23 cellular contexts compared by ENCODE assay signal in genomic region chr20:53602661-53603060, GRCh38. TPM values are rescaled to one million over a fixed set of nuclear protein-coding genes. Genes with fewer than 3 reads are reported as not detected.
DNase-seq lines count a peak whose midpoint lies in the region; ATAC-seq, FAIRE-seq and TF ChIP-seq lines count a peak whose summit lies in the region.
"Had no signal": no experiment of that assay in that cellular context is flagged by ENCODE, and none has a peak within 500 bp of the region (broad histone marks: within the 10 kb centered on the region; RNA-seq: fewer than 3 reads in every experiment).

No MANE protein-coding gene starts in this region.

- dilution Hi-C loops in endothelial cell of umbilical vein (cut with MboI; ENCODE audit: extremely low pct_ligation_motif_present, low sequenced_read_pairs), result no loop called here

- DNase-seq in activated naive CD8-positive, alpha-beta T cell treated with anti-CD3 and anti-CD28 coated beads for 36 hours, result no peak
- DNase-seq in T-cell, result no peak
- no peak for DNase-seq in endothelial cell of umbilical vein (ENCODE audit: low read depth, low spot score)
- no peak for DNase-seq in nephron progenitor cell
- DNase-seq in HEK293T (ENCODE audit: extremely low spot score), result no peak
- no peak for DNase-seq in effector memory CD4-positive, alpha-beta T cell
- DNase-seq: 8988T; CD8-positive, alpha-beta memory T cell; COR-L47; DMS 273 treated with DMSO at 0.1 percent for 48 hours; DMS53; EL; HCEC 1CT; HFFc6; IMR-90 had no signal

- H3K27me3 Mint-ChIP-seq in activated naive CD8-positive, alpha-beta T cell, result no peaks in the 10 kb centered on the region
- H3K27me3 Mint-ChIP-seq in activated naive CD8-positive, alpha-beta T cell treated with anti-CD3 and anti-CD28 coated beads for 36 hours, result no peaks in the 10 kb centered on the region
- H3K27me3 Mint-ChIP-seq in T-cell (no peaks in the 10 kb centered on the region), nephron progenitor cell (ENCODE audit: low read depth, poor library complexity) (peaks cover 3% of the 10 kb centered on the region)
- H3K27me3 Mint-ChIP-seq: CD8-positive, alpha-beta memory T cell had no signal

- H3K36me3 ChIP-seq in endothelial cell of umbilical vein (ENCODE audit: control insufficient read depth in 2 of 2, extremely low read depth in 1 of 2, insufficient read depth in 2 of 2, low read length in 2 of 2), result no peaks in the 10 kb centered on the region
- H3K36me3 ChIP-seq in effector memory CD4-positive, alpha-beta T cell (ENCODE audit: control insufficient read depth, insufficient read depth, low read length), result no peaks in the 10 kb centered on the region
- H3K36me3 ChIP-seq: BLaER1 had no signal

- FAIRE-seq in endothelial cell of umbilical vein (lab: Jason Lieb, UNC), result peak; percentile 15
- FAIRE-seq: GM12891, H54, HTR-8/SVneo had no signal

- no TSS peak for BruUV-seq in endothelial cell of umbilical vein (replicated peaks; lab: Mats Ljungman, UMichigan)

- H3K4me1 Mint-ChIP-seq in activated naive CD8-positive, alpha-beta T cell (ENCODE audit: low read depth), result peaks cover 47% of the 10 kb centered on the region
- H3K4me1 Mint-ChIP-seq in activated naive CD8-positive, alpha-beta T cell treated with anti-CD3 and anti-CD28 coated beads for 36 hours, result peaks cover 28% of the 10 kb centered on the region
- H3K4me1 Mint-ChIP-seq in T-cell (peaks cover 52 to 62% (median 54%) of the 10 kb centered on the region in 3 donors), nephron progenitor cell (peaks cover 37% of the 10 kb centered on the region)

- H3K4me1 ChIP-seq in endothelial cell of umbilical vein (ENCODE audit: control insufficient read depth, extremely low read depth, insufficient read depth, low read length), result peaks cover 10% of the 10 kb centered on the region
- H3K4me1 ChIP-seq in effector memory CD4-positive, alpha-beta T cell (ENCODE audit: control insufficient read depth, insufficient read depth, low read length, poor library complexity, severe bottlenecking), result peaks cover 12% of the 10 kb centered on the region

- TF ChIP-seq CTCF in endothelial cell of umbilical vein (IDR thresholded peaks at IDR 0.05; ENCODE audit: extremely low read depth in 1 of 2, insufficient read depth in 1 of 2, low read depth in 1 of 2, low read length in 2 of 2) (no peak), nephron progenitor cell (IDR thresholded peaks at IDR 0.05) (no peak)

- H3K27ac ChIP-seq in endothelial cell of umbilical vein (ENCODE audit: insufficient read depth, low read depth, low read length), result no peak overlapping the region
- no peak overlapping the region for H3K27ac ChIP-seq in effector memory CD4-positive, alpha-beta T cell (ENCODE audit: insufficient read depth, low read length, poor library complexity, severe bottlenecking)
- H3K27ac ChIP-seq: BLaER1 had no signal

- no peak overlapping the region for H3K4me3 Mint-ChIP-seq in activated naive CD8-positive, alpha-beta T cell
- H3K4me3 Mint-ChIP-seq in activated naive CD8-positive, alpha-beta T cell treated with anti-CD3 and anti-CD28 coated beads for 36 hours, result no peak overlapping the region
- H3K4me3 Mint-ChIP-seq in T-cell (no peak overlapping the region), nephron progenitor cell (no peak overlapping the region)
- H3K4me3 Mint-ChIP-seq: CD14-positive monocyte, GM23338, HFFc6 had no signal

- no peak overlapping the region for H2AFZ ChIP-seq in endothelial cell of umbilical vein (ENCODE audit: low read depth, low read length)
- H2AFZ ChIP-seq: GM23338 had no signal

- H3K4me2 ChIP-seq in endothelial cell of umbilical vein (ENCODE audit: insufficient read depth, low read length), result no peak overlapping the region
- H3K4me2 ChIP-seq: BLaER1, GM23338 had no signal

- H3K9me1 ChIP-seq in endothelial cell of umbilical vein (replicated peaks; ENCODE audit: control insufficient read depth, extremely low read depth, insufficient read depth, low read length), result no peaks in the 10 kb centered on the region

- H3K9me3 ChIP-seq in endothelial cell of umbilical vein (replicated peaks; ENCODE audit: control insufficient read depth, insufficient read depth, low read length), result no peaks in the 10 kb centered on the region
- no peaks in the 10 kb centered on the region for H3K9me3 ChIP-seq in effector memory CD4-positive, alpha-beta T cell (ENCODE audit: control insufficient read depth, low read length)
- H3K9me3 ChIP-seq: BLaER1 had no signal

- no peaks in the 10 kb centered on the region for H3K79me2 ChIP-seq in endothelial cell of umbilical vein (ENCODE audit: control insufficient read depth, insufficient read depth, low read length)

- no peak overlapping the region for H3K9ac ChIP-seq in endothelial cell of umbilical vein (replicated peaks; ENCODE audit: extremely low read depth, insufficient read depth, low read length)
- H3K9ac ChIP-seq: BLaER1 had no signal

- H3K36me3 Mint-ChIP-seq in activated naive CD8-positive, alpha-beta T cell, result peaks cover 13% of the 10 kb centered on the region
- peaks cover 29% of the 10 kb centered on the region for H3K36me3 Mint-ChIP-seq in activated naive CD8-positive, alpha-beta T cell treated with anti-CD3 and anti-CD28 coated beads for 36 hours
- H3K36me3 Mint-ChIP-seq in T-cell (peaks cover 27% of the 10 kb centered on the region), nephron progenitor cell (ENCODE audit: low read depth) (no peaks in the 10 kb centered on the region)
- H3K36me3 Mint-ChIP-seq: CD14-positive monocyte had no signal

- H4K20me1 ChIP-seq in endothelial cell of umbilical vein (replicated peaks; ENCODE audit: control insufficient read depth, extremely low read depth, insufficient read depth, low read length), result no peaks in the 10 kb centered on the region
- H4K20me1 ChIP-seq: BLaER1 had no signal

- H3K27me3 ChIP-seq in endothelial cell of umbilical vein (ENCODE audit: control insufficient read depth in 2 of 2, insufficient read depth in 2 of 2, low read length in 2 of 2), result no peaks in the 10 kb centered on the region
- no peaks in the 10 kb centered on the region for H3K27me3 ChIP-seq in effector memory CD4-positive, alpha-beta T cell (replicated peaks; ENCODE audit: control insufficient read depth, insufficient read depth, low read length, poor library complexity, severe bottlenecking)
- H3K27me3 ChIP-seq: BLaER1 had no signal

- H3K4me3 ChIP-seq in endothelial cell of umbilical vein (replicated peaks in 1 of 3; ENCODE audit: insufficient read depth in 1 of 3, low read depth in 1 of 3, low read length in 3 of 3), result no peak overlapping the region
- H3K4me3 ChIP-seq in effector memory CD4-positive, alpha-beta T cell (ENCODE audit: insufficient read depth, low read depth, low read length, poor library complexity, severe bottlenecking), result no peak overlapping the region
- H3K4me3 ChIP-seq: BLaER1, GM23338 had no signal

- intact Hi-C loops in endothelial cell of umbilical vein (cut with micrococcal nuclease), result no loop called here

- POLR2A ChIA-PET in T-cell (lab: Charles Lee) (interaction anchor here in 1 of 2 donors (0.6 kb wide), 1 partner anchor 23 kb away, joined by 3 read pairs; no protein-coding TSS in a partner anchor), endothelial cell of umbilical vein (lab: Charles Lee) (no interaction called here), HEK293T (lab: Yijun Ruan, JAX) (no interaction called here)

- no peak for ATAC-seq in T-cell (replicated peaks in 1 of 4)
- ATAC-seq in HG03354 (IDR thresholded peaks at IDR 0.05; ENCODE audit: poor library complexity, severe bottlenecking, unreplicated experiment), result no peak
- ATAC-seq: GM23338 had no signal

- peak overlapping the region; percentile 30 for H3K27ac Mint-ChIP-seq in activated naive CD8-positive, alpha-beta T cell
- no peak overlapping the region for H3K27ac Mint-ChIP-seq in activated naive CD8-positive, alpha-beta T cell treated with anti-CD3 and anti-CD28 coated beads for 36 hours
- H3K27ac Mint-ChIP-seq in T-cell (peak overlapping the region; percentile 41 to 64), nephron progenitor cell (peak overlapping the region; percentile 20)
- H3K27ac Mint-ChIP-seq: CD14-positive monocyte, GM23338, HFFc6 had no signal

- CTCF ChIA-PET in T-cell (lab: Charles Lee), result interaction anchor here in 1 of 2 donors (0.7 kb wide), 1 partner anchor 58 kb away, joined by 3 read pairs; no protein-coding TSS in a partner anchor
- CTCF ChIA-PET in endothelial cell of umbilical vein (lab: Charles Lee), result interaction anchor here (1.0 kb wide), 1 partner anchor 11 kb away, joined by 4 read pairs; no protein-coding TSS in a partner anchor
- CTCF ChIA-PET in HEK293T (lab: Yijun Ruan, JAX), result no interaction called here

- no peaks in the 10 kb centered on the region for H3K9me3 Mint-ChIP-seq in activated naive CD8-positive, alpha-beta T cell (ENCODE audit: low read depth)
- no peaks in the 10 kb centered on the region for H3K9me3 Mint-ChIP-seq in activated naive CD8-positive, alpha-beta T cell treated with anti-CD3 and anti-CD28 coated beads for 36 hours
- H3K9me3 Mint-ChIP-seq in T-cell (no peaks in the 10 kb centered on the region), nephron progenitor cell (no peaks in the 10 kb centered on the region)
- H3K9me3 Mint-ChIP-seq: CD8-positive, alpha-beta memory T cell; GM23338; HFFc6 had no signal

- TF ChIP-seq POLR2A in endothelial cell of umbilical vein (IDR thresholded peaks at IDR 0.05; ENCODE audit: low read depth, low read length), result no peak

TF ChIP-seq in endothelial cell of umbilical vein, 7 proteins besides CTCF, POLR2A, EP300 and RAD21 (continues in another document):
- TF ChIP-seq FOS (IDR thresholded peaks at IDR 0.05; ENCODE audit: borderline replicate concordance, insufficient read depth, low read length) (no peak), MYC (IDR thresholded peaks at IDR 0.05; ENCODE audit: low read depth, low read length) (no peak), GATA2 (IDR thresholded peaks at IDR 0.05; ENCODE audit: insufficient read depth, insufficient read length, low read depth, low read length) (no peak)

TF ChIP-seq in HEK293T, 16 proteins besides CTCF, POLR2A, EP300 and RAD21:
- no peak for TF ChIP-seq TARDBP (IDR thresholded peaks at IDR 0.05)
- TF ChIP-seq SP1 (IDR thresholded peaks at IDR 0.05), result no peak
- no peak for TF ChIP-seq L3MBTL2 (conservative IDR thresholded peaks at IDR 0.05)

RNA-seq across cellular contexts. Expression of gene ZNF217, which starts 9.0 kb away (rescaled TPM):
- total RNA-seq in activated naive CD8-positive, alpha-beta T cell treated with anti-CD3 and anti-CD28 coated beads for 36 hours, result 10 to 100 TPM; 55.6 to 59.0 TPM
- total RNA-seq in T-cell (10 to 100 TPM; 57.6 to 92.4 (median 87.5) TPM), endothelial cell of umbilical vein (31.7 and 32.1 TPM in 2 replicates)
- 3.7 and 5.8 TPM in 2 replicates for polyA plus RNA-seq in endothelial cell of umbilical vein
- 5.3 and 5.5 TPM in 2 replicates for polyA plus RNA-seq in endothelial cell of umbilical vein (2011; cell fraction: cytosol; rRNA removed)
- 11.8 and 13.8 TPM in 2 replicates for polyA plus RNA-seq in endothelial cell of umbilical vein (2011; cell fraction: nucleus; rRNA removed)
- polyA plus RNA-seq in endothelial cell of umbilical vein (2012), result 15.4 and 17.4 TPM in 2 replicates
- polyA minus RNA-seq in endothelial cell of umbilical vein, result 24.0 and 24.4 TPM in 2 replicates
- polyA minus RNA-seq in endothelial cell of umbilical vein (2011; cell fraction: cytosol; rRNA and poly(A)+ RNA removed), result 8.3 TPM
- 15.6 and 23.5 TPM in 2 replicates for polyA minus RNA-seq in endothelial cell of umbilical vein (2011; cell fraction: nucleus; rRNA and poly(A)+ RNA removed)
